ENCODE assay signal across 8 cellular contexts in the genomic region with DNA sequence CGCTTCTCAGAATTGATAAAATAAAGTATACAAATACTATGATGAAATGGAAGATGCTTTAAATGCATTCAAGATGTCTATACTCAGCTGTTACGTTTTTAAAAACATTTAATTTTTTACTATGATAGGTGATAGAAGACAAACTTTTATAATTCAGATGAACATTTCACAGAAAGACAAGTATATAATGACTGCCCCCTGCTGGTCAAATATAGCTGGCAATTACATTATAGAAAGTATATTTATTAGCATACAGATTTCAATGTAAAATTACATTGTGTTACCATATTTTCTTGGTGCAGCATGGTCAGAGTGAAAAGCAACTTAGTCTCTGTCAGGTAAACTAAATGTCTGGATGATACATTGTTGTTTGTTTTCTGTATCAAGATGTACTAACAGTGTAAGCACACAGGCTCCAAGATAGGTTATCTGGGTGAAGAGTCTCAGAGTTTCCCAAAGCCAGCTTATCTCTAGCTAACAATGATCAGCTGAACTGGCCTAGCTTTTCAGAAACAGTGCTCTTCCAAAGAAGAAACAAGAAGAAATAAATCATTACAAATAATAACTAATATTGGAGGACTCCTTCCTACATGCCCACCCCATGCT. TPM values are rescaled to one million over a fixed set of nuclear protein-coding genes. Genes with fewer than 3 reads are reported as not detected.
DNase-seq lines count a peak whose midpoint lies in the region; ATAC-seq and TF ChIP-seq lines count a peak whose summit lies in the region.
"Had no signal": no experiment of that assay in that cellular context is flagged by ENCODE, and none has a peak within 500 bp of the region (broad histone marks: within the 10 kb centered on the region; RNA-seq: fewer than 3 reads in every experiment).

No MANE protein-coding gene starts in this region.

- no peaks in the 10 kb centered on the region for H3K36me3 ChIP-seq in upper lobe of right lung

- H3K36me3 Mint-ChIP-seq in Calu3 (ENCODE audit: insufficient read depth, unreplicated experiment) (no peaks in the 10 kb centered on the region), H9 (ENCODE audit: insufficient read depth in 1 of 3, low read depth in 3 of 3) (peaks cover 0 to 2% (median 2%) of the 10 kb centered on the region in 3 experiments; a peak in 3 of 7 replicates), glutamatergic neuron (ENCODE audit: unreplicated experiment) (no peaks in the 10 kb centered on the region)
- H3K36me3 Mint-ChIP-seq: T-cell had no signal

- H3K4me1 Mint-ChIP-seq in Calu3 (ENCODE audit: low read depth, unreplicated experiment) (no peaks in the 10 kb centered on the region), H9 (peaks cover 3 to 7% of the 10 kb centered on the region in 2 experiments; a peak in 2 of 4 replicates), glutamatergic neuron (ENCODE audit: low read depth, unreplicated experiment) (no peaks in the 10 kb centered on the region)
- H3K4me1 Mint-ChIP-seq: T-cell had no signal

- H2BK20ac ChIP-seq in H9 (ENCODE audit: low read depth, low read length, poor library complexity, severe bottlenecking) = no peak overlapping the region

- no peak overlapping the region for H3K56ac ChIP-seq in H9 (ENCODE audit: insufficient read length, low read depth, low read length)

- no peak overlapping the region for H4K8ac ChIP-seq in H9 (replicated peaks; ENCODE audit: insufficient read length, low read depth, low read length)

- no peaks in the 10 kb centered on the region for H3K27me3 Mint-ChIP-seq in Calu3 (ENCODE audit: unreplicated experiment)
- no peaks in the 10 kb centered on the region; the same call in 1 of the 2 replicates for H3K27me3 Mint-ChIP-seq in H9 (ENCODE audit: low read depth)
- H3K27me3 Mint-ChIP-seq in glutamatergic neuron (ENCODE audit: unreplicated experiment) = no peaks in the 10 kb centered on the region

- H3K9me3 Mint-ChIP-seq in Calu3 (ENCODE audit: low read depth, unreplicated experiment) (no peaks in the 10 kb centered on the region), H9 (peaks cover 60 to 75% of the 10 kb centered on the region in 2 experiments), glutamatergic neuron (ENCODE audit: unreplicated experiment) (no peaks in the 10 kb centered on the region)
- H3K9me3 Mint-ChIP-seq: T-cell had no signal

- WGBS in H9 (ENCODE audit: extremely low coverage, insufficient read length, low lambda C conversion rate) = no CpG with 5 or more reads among the region's 2 CpGs

- no peak overlapping the region for H2AFZ ChIP-seq in H9 (ENCODE audit: low read length)

- H3K4me1 ChIP-seq in H9 (ENCODE audit: insufficient read depth, low read length) (no peaks in the 10 kb centered on the region; the same call in 1 of the 2 replicates), upper lobe of right lung (no peaks in the 10 kb centered on the region)

- no peak overlapping the region for H3K4me3 Mint-ChIP-seq in Calu3 (ENCODE audit: low read depth, unreplicated experiment)
- H3K4me3 Mint-ChIP-seq in H9 = no peak overlapping the region
- no peak overlapping the region for H3K4me3 Mint-ChIP-seq in glutamatergic neuron (ENCODE audit: unreplicated experiment)
- H3K4me3 Mint-ChIP-seq: T-cell had no signal

- H4K91ac ChIP-seq in H9 (ENCODE audit: insufficient read length, low read depth, low read length) = no peak overlapping the region

- H2BK15ac ChIP-seq in H9 (ENCODE audit: low read depth, low read length) = no peak overlapping the region

- H2AK5ac ChIP-seq in H9 (ENCODE audit: insufficient read length, low read length) = no peak overlapping the region

- H4K5ac ChIP-seq in H9 (ENCODE audit: insufficient read length, low read depth, low read length) = no peak overlapping the region

- no peak overlapping the region for H2BK120ac ChIP-seq in H9 (ENCODE audit: low read depth, low read length, poor library complexity, severe bottlenecking)

- H3K4me3 ChIP-seq in upper lobe of right lung = no peak overlapping the region

- no peak overlapping the region for H2BK5ac ChIP-seq in H9 (ENCODE audit: insufficient read length, low read length)

- DNase-seq in Calu3 (peak; percentile 35), H9 (no peak), SW480 (ENCODE audit: low spot score) (peak; percentile 11), glutamatergic neuron (no peak), upper lobe of right lung (no peak), GF-D8 (lab: John Stamatoyannopoulos, UW) (no peak)

- CTCF ChIA-PET in Calu3 (lab: Charles Lee) = interaction anchor here (0.9 to 1.6 kb wide), 4 partner anchors 117 to 254 kb away, joined by 3 to 4 read pairs (median 3); no protein-coding TSS in a partner anchor

- ATAC-seq in upper lobe of right lung (no peak), HG03469 (IDR thresholded peaks at IDR 0.05; ENCODE audit: unreplicated experiment) (no peak)
- ATAC-seq: T-cell had no signal

- H3K27ac Mint-ChIP-seq in Calu3 (ENCODE audit: unreplicated experiment) (no peak overlapping the region), H9 (no peak overlapping the region), glutamatergic neuron (ENCODE audit: unreplicated experiment) (no peak overlapping the region)
- H3K27ac Mint-ChIP-seq: T-cell had no signal

- TF ChIP-seq CTCF in Calu3 (IDR thresholded peaks at IDR 0.05; ENCODE audit: unreplicated experiment) (peak; percentile 33), H9 (conservative IDR thresholded peaks at IDR 0.05) (peak; percentile 72), glutamatergic neuron (IDR thresholded peaks at IDR 0.05; ENCODE audit: partially characterized antibody, unreplicated experiment) (peak; percentile 78), upper lobe of right lung (IDR thresholded peaks at IDR 0.05) (peak; percentile 66)

- H3K4me2 ChIP-seq in H9 (ENCODE audit: insufficient read depth, insufficient read length, low read length) = no peak overlapping the region

- no peak overlapping the region for H2BK12ac ChIP-seq in H9 (ENCODE audit: insufficient read length, low read depth, low read length)

- H3K9me3 ChIP-seq in H9 (ENCODE audit: control insufficient read depth, low read depth, low read length) (no peaks in the 10 kb centered on the region), upper lobe of right lung (no peaks in the 10 kb centered on the region)

- H3K18ac ChIP-seq in H9 (ENCODE audit: insufficient read length, low read depth, low read length) = no peak overlapping the region

- H3K4ac ChIP-seq in H9 (ENCODE audit: low read depth, low read length) = no peak overlapping the region

- no peaks in the 10 kb centered on the region for H3K79me2 ChIP-seq in H9 (ENCODE audit: insufficient read depth, low read length)

- intact Hi-C loops in Calu3 (cut with micrococcal nuclease; ENCODE audit: unreplicated experiment) = loop anchor here (1.0 to 10.0 kb wide), 2 partner anchors 172 to 240 kb away; a partner anchor contains a TSS
- intact Hi-C loops in upper lobe of right lung (cut with DNase I) = loop anchor here (10.0 kb wide), 1 partner anchor 242 kb away; no protein-coding TSS in a partner anchor

- no peak overlapping the region for H3K14ac ChIP-seq in H9 (ENCODE audit: insufficient read depth, low read length)

- no peak overlapping the region for H3K23ac ChIP-seq in H9 (ENCODE audit: insufficient read length, low read depth, low read length)

- no peaks in the 10 kb centered on the region for H3K27me3 ChIP-seq in H9 (ENCODE audit: insufficient read depth, low read length)
- no peaks in the 10 kb centered on the region for H3K27me3 ChIP-seq in upper lobe of right lung

- BruUV-seq in Calu3 (replicated peaks; lab: Mats Ljungman, UMichigan) = no TSS peak

- H3K9ac ChIP-seq in H9 (ENCODE audit: extremely low read depth, insufficient read length, low read length) = no peak overlapping the region

- no peaks in the 10 kb centered on the region for H4K20me1 ChIP-seq in H9 (ENCODE audit: control insufficient read depth, insufficient read depth, insufficient read length)

- H3K27ac ChIP-seq in H9 (ENCODE audit: insufficient read length, low read depth, low read length) = no peak overlapping the region
- H3K27ac ChIP-seq in upper lobe of right lung = no peak overlapping the region

- no peaks in the 10 kb centered on the region for H3K79me1 ChIP-seq in H9 (ENCODE audit: insufficient read depth, low read depth, low read length, poor library complexity, severe bottlenecking)

- H3K23me2 ChIP-seq in H9 (ENCODE audit: insufficient read length, low read depth, low read length, poor library complexity, severe bottlenecking) = no peaks in the 10 kb centered on the region

- no peak overlapping the region for H3T11ph ChIP-seq in H9 (ENCODE audit: low read length)

RNA-seq across cellular contexts. Expression of a gene that starts 54.1 kb away (rescaled TPM):
- 0.78 and 1.2 TPM in 2 replicates for total RNA-seq in Calu3 (2022)
- 2.5 and 2.8 TPM in 2 replicates for total RNA-seq in H9 (2021)
- total RNA-seq in glutamatergic neuron (ENCODE audit: unreplicated experiment) = 9.2 TPM
- total RNA-seq in upper lobe of right lung = 56.7 TPM

Comparison
In these comparisons a context has a peak if more than half of its experiments do, and no peak if none do; other contexts are left out.
1. DNase-seq: peak in Calu3 (single experiment) and SW480 (single experiment); none in H9 (single experiment), glutamatergic neuron (single experiment), upper lobe of right lung (single experiment) and GF-D8 (single experiment).
2. Peak in every context shown above with its lines, with median percentiles within 50 percentile points of each other: CTCF ChIP-seq.